Comparison of ENCODE assay signal across 8 cellular contexts in the genomic region with DNA sequence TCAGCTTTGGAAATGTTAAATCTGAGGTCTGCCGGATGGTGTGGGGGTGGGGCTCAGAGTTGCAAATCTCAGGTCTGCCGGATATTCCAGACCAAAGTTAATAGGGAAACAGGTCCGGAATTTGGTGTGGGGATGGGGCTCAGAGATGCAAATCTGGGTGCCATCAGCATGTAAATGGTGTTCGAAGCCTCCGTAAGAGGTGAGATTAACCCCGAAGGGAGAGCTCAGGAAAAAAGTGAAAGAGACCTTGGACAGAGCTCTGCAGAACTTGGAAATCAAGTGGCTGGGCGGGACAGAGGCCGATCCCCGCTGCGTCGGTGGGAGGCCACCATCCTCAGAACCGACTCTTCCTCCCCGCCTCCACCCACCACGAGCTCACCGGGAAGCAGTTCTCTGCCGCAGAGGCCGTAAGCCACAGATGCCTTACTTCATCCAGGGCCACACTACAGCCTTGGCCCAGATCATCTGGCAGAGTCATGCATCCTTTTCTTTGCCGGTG. TPM values are rescaled to one million over a fixed set of nuclear protein-coding genes. Genes with fewer than 3 reads are reported as not detected.
DNase-seq lines count a peak whose midpoint lies in the region; ATAC-seq and TF ChIP-seq lines count a peak whose summit lies in the region.

No MANE protein-coding gene starts in this region.

- no peak overlapping the region for H3K9ac ChIP-seq in trophoblast cell (ENCODE audit: low read length)

- H2BK120ac ChIP-seq in trophoblast cell (ENCODE audit: insufficient read depth, low read length, poor library complexity), result no peak overlapping the region

- H2AFZ ChIP-seq in trophoblast cell (ENCODE audit: insufficient read depth, low read length, poor library complexity), result no peak overlapping the region

- 0 to 1% methylated on average over 18 of the region's 18 CpGs for WGBS in heart right ventricle, 2 donors
- no CpG with 5 or more reads among the region's 18 CpGs for WGBS in trophoblast cell (ENCODE audit: extremely low coverage, insufficient coverage, insufficient read length)

- peak overlapping the region in 9 of 10 donors; percentile 64 to 95 (median 87) for H3K4me3 ChIP-seq in heart right ventricle
- H3K4me3 ChIP-seq in trophoblast cell (ENCODE audit: low read depth, low read length), result no peak overlapping the region

- H3K4me1 ChIP-seq in heart right ventricle (peaks cover 0 to 37% (median 32%) of the 10 kb centered on the region in 9 donors), trophoblast cell (ENCODE audit: control insufficient read depth in 1 of 2, insufficient read depth in 2 of 2, low read length in 2 of 2) (peaks cover 10 to 14% of the 10 kb centered on the region in 2 experiments)

- H3K9me3 ChIP-seq in heart right ventricle, result no peaks in the 10 kb centered on the region
- H3K9me3 ChIP-seq in trophoblast cell (ENCODE audit: insufficient read depth, low read depth, low read length), result peaks cover 4% of the 10 kb centered on the region

- peak; percentile 43 for DNase-seq in DMS79 treated with DMSO at 0.1 percent for 48 hours (lab: John Stamatoyannopoulos, UW)
- DNase-seq in NCI-H510A (lab: John Stamatoyannopoulos, UW), result peak; percentile 62
- peak; percentile 31 for DNase-seq in activated naive CD4-positive, alpha-beta T cell treated with anti-CD3 and anti-CD28 coated beads, Interleukin-2, amount 50 U/mL, for 16 hours
- DNase-seq in heart right ventricle, result peak; percentile 47 to 50
- peak in 1 of 2 donors; percentile 23 for DNase-seq in trophoblast cell
- no peak for DNase-seq in GM13977 (ENCODE audit: low spot score)
- DNase-seq in NCI-H524 (lab: John Stamatoyannopoulos, UW), result no peak

- peak overlapping the region; percentile 63 for H3K4me2 ChIP-seq in trophoblast cell (ENCODE audit: low read length)

- H4K8ac ChIP-seq in trophoblast cell (ENCODE audit: low read depth, low read length), result no peak overlapping the region

- H2BK12ac ChIP-seq in trophoblast cell (ENCODE audit: low read length), result no peak overlapping the region

- no peak overlapping the region for H3K4ac ChIP-seq in trophoblast cell (ENCODE audit: low read depth, low read length)

- H3K79me1 ChIP-seq in trophoblast cell (ENCODE audit: low read length), result peaks cover 12% of the 10 kb centered on the region

- H3K36me3 ChIP-seq in heart right ventricle (peaks cover 0 to 5% (median 0%) of the 10 kb centered on the region in 9 donors), trophoblast cell (ENCODE audit: control insufficient read depth in 1 of 2, insufficient read depth in 2 of 2, low read length in 2 of 2) (no peaks in the 10 kb centered on the region)

- H3K23ac ChIP-seq in trophoblast cell (ENCODE audit: low read length), result no peak overlapping the region

- H3K79me2 ChIP-seq in trophoblast cell (ENCODE audit: control insufficient read depth, insufficient read depth, low read length, poor library complexity), result peaks cover 14% of the 10 kb centered on the region

- H3K27ac ChIP-seq in heart right ventricle (peak overlapping the region in 4 of 10 donors; percentile 8 to 99 (median 60)), trophoblast cell (ENCODE audit: low read depth, low read length) (no peak overlapping the region)

- no peak overlapping the region for H4K12ac ChIP-seq in trophoblast cell (ENCODE audit: low read depth, low read length)

- H4K91ac ChIP-seq in trophoblast cell (ENCODE audit: low read depth, low read length), result no peak overlapping the region

- H2AK5ac ChIP-seq in trophoblast cell (ENCODE audit: low read length), result no peak overlapping the region

- TF ChIP-seq CTCF in heart right ventricle (IDR thresholded peaks at IDR 0.05), result no peak
- TF ChIP-seq CTCF in GM13977 (IDR thresholded peaks at IDR 0.05; ENCODE audit: extremely low read depth, insufficient read depth, missing control alignments), result no peak

- intact Hi-C loops in heart right ventricle (cut with DNase I), result loop anchor here in 6 of 10 donors (5.0 to 10.0 kb wide), 3 partner anchors 48 to 1605 kb away; partner anchors contain the start of genes PHYH (in 6 of the 6), DCLRE1C (in 1 of the 6), MCM10 (in 1 of the 6) and MEIG1 (in 1 of the 6)

- peaks cover 0 to 41% (median 35%) of the 10 kb centered on the region in 7 donors for H3K27me3 ChIP-seq in heart right ventricle
- peaks cover 20% of the 10 kb centered on the region for H3K27me3 ChIP-seq in trophoblast cell (ENCODE audit: insufficient read depth, low read length)

- ATAC-seq in heart right ventricle (peak in 5 of 8 donors; percentile 13 to 62 (median 57)), HG03342 (IDR thresholded peaks at IDR 0.05; ENCODE audit: unreplicated experiment) (no peak)

- H3K18ac ChIP-seq in trophoblast cell (ENCODE audit: low read length), result no peak overlapping the region

- H2BK5ac ChIP-seq in trophoblast cell (ENCODE audit: low read depth, low read length, poor library complexity), result no peak overlapping the region

- in situ Hi-C loops in GM13977 (cut with MboI; ENCODE audit: low pct_unique_long_range_greater_than_20kb, low sequenced_read_pairs, unreplicated experiment), result no loop called here

- H3K14ac ChIP-seq in trophoblast cell (ENCODE audit: low read length), result no peak overlapping the region

RNA-seq across cellular contexts. Expression of gene SEPHS1, which starts 1.7 kb away (rescaled TPM):
- total RNA-seq in heart right ventricle, result 10 to 100 TPM; 26.7 to 38.9 (median 30.4) TPM
- 10 to 100 TPM; 17.6 to 23.2 TPM for polyA plus RNA-seq in heart right ventricle
- 44.4 and 44.6 TPM in 2 replicates for polyA plus RNA-seq in trophoblast cell (2013)

RNA-seq across cellular contexts. Expression of gene PHYH, which starts 50.0 kb away (rescaled TPM):
- 100 to 1,000 TPM in 9 of 10 donors, 10 to 100 TPM in 1; 97.3 to 188 (median 162) TPM for total RNA-seq in heart right ventricle
- polyA plus RNA-seq in heart right ventricle, result 10 to 100 TPM; 51.1 to 56.7 TPM
- polyA plus RNA-seq in trophoblast cell (2013), result 14.8 and 15.9 TPM in 2 replicates

Comparison
In these comparisons a context has a peak if more than half of its experiments do, and no peak if none do; other contexts are left out.
1. DNase-seq: peak in DMS79 treated with DMSO at 0.1 percent for 48 hours (single experiment), NCI-H510A (single experiment), activated naive CD4-positive, alpha-beta T cell treated with anti-CD3 and anti-CD28 coated beads, Interleukin-2, amount 50 U/mL, for 16 hours (single experiment) and heart right ventricle (2 of 2); none in GM13977 (single experiment) and NCI-H524 (0 of 2).